1 cellular context compared by ENCODE assay signal in genomic region chr3:53382106-53382505, GRCh38.
TF ChIP-seq lines count a peak whose summit lies in the region.

No MANE protein-coding gene starts in this region.

TF ChIP-seq in IMR-90, 13 proteins besides CTCF, POLR2A, EP300 and RAD21:
- TF ChIP-seq FOS (IDR thresholded peaks at IDR 0.05; ENCODE audit: low read depth, low read length) (no peak), MXI1 (IDR thresholded peaks at IDR 0.05; ENCODE audit: borderline replicate concordance, low read depth, low read length) (no peak), CHD1 (IDR thresholded peaks at IDR 0.05; ENCODE audit: low read depth, low read length) (no peak), RCOR1 (IDR thresholded peaks at IDR 0.05; ENCODE audit: insufficient replicate concordance, low read length) (no peak), ELK1 (IDR thresholded peaks at IDR 0.05; ENCODE audit: borderline replicate concordance, low read depth, low read length) (no peak), SMC3 (IDR thresholded peaks at IDR 0.05; ENCODE audit: low read depth, low read length) (no peak), MAZ (IDR thresholded peaks at IDR 0.05; ENCODE audit: borderline replicate concordance, low read depth, low read length) (no peak), USF2 (IDR thresholded peaks at IDR 0.05; ENCODE audit: low read depth, low read length) (no peak), CEBPB (IDR thresholded peaks at IDR 0.05; ENCODE audit: low read depth, low read length) (no peak), NFE2L2 (IDR thresholded peaks at IDR 0.05; ENCODE audit: low read depth, low read length) (no peak)
